Comparison of ENCODE assay signal across 8 cellular contexts in the genomic region with DNA sequence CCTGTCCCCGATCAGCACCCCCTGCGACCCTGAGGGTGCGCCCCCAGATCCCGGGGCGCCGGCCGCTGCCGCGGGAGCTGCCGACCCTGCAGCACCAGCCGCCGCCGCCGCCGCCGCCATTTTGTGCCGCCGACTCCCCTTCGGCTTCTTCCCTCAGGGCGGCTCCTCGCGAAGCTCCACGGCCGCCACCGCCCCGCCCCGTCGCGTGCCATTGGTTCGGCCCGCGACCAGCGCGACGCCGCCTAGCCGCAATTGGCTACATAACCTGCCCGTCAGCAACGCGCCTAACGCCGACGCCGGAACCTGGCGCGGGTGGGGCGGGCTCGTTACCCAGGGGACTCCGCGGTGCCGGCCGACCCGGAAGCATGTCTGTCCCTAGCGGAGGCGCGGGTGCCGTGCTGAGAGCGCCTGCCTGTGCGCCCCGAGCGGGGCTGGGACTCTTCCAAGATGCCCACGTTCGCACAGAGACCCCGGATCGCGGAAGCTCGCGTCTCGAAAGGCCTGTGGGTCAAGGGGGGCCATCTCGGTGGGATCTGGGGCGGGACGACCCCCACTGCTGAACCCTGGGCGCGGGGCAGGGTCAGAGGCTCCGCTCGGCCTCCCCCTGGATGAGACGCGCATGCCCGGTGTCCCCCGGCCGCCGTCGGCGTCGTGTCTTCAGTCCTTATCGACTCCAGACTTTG. TPM values are rescaled to one million over a fixed set of nuclear protein-coding genes. Genes with fewer than 3 reads are reported as not detected.
DNase-seq lines count a peak whose midpoint lies in the region; ATAC-seq, FAIRE-seq and TF ChIP-seq lines count a peak whose summit lies in the region.

A gene (minus strand): TSS at position 149 of the 683 bp plus-strand sequence. CDS start 29 bp downstream, at position 120.

- TF ChIP-seq CTCF in keratinocyte (optimal IDR thresholded peaks at IDR 0.05 in 1 of 3, IDR thresholded peaks at IDR 0.05 in 1 of 3, conservative IDR thresholded peaks at IDR 0.05 in 1 of 3; ENCODE audit: extremely low read depth in 1 of 3, insufficient read depth in 2 of 3, low read length in 3 of 3): peak; percentile 34 to 74 (median 39)

- peak within 1 kb of the TSS; percentile 84 for H3K27ac ChIP-seq in keratinocyte (ENCODE audit: control insufficient read depth, insufficient read depth, low read length)

- no peaks in the 10 kb centered on the region for H3K9me1 ChIP-seq in keratinocyte (ENCODE audit: control insufficient read depth, extremely low read depth, insufficient read depth, low read length)

- peak within 1 kb of the TSS; percentile 92 to 97 (median 97) for H3K4me3 ChIP-seq in keratinocyte (ENCODE audit: control insufficient read depth in 2 of 3, extremely low read depth in 1 of 3, insufficient read depth in 2 of 3, low read depth in 1 of 3, low read length in 3 of 3)

- no peaks in the 10 kb centered on the region for H3K27me3 ChIP-seq in keratinocyte (ENCODE audit: control insufficient read depth, extremely low read depth, insufficient read depth, low read length)

- ATAC-seq in GM19035 (IDR thresholded peaks at IDR 0.05; ENCODE audit: unreplicated experiment) (peak; percentile 89), HG03354 (IDR thresholded peaks at IDR 0.05; ENCODE audit: poor library complexity, severe bottlenecking, unreplicated experiment) (peak; percentile 93)
- ATAC-seq in activated CD4-positive, CD25-positive, alpha-beta regulatory T cell treated with anti-CD3 and anti-CD28 coated beads, Interleukin-2, amount 50 U/mL, for 24 hours: peak; percentile 97 to 98

- dilution Hi-C loops in keratinocyte (cut with MboI; ENCODE audit: extremely low pct_ligation_motif_present, low sequenced_read_pairs): no loop called here

- FAIRE-seq in keratinocyte (lab: Jason Lieb, UNC): no peak

- peaks cover 7% of the 10 kb centered on the region for H4K20me1 ChIP-seq in keratinocyte (ENCODE audit: control insufficient read depth, extremely low read depth, insufficient read depth, low read length)

- peak; percentile 99 for DNase-seq in AG20443 (ENCODE audit: low spot score)
- DNase-seq in NCI-H446 (lab: John Stamatoyannopoulos, UW): peak; percentile 98 to 100
- peak; percentile 95 for DNase-seq in cerebellar cortex (ENCODE audit: low spot score)
- DNase-seq in keratinocyte (ENCODE audit: low read depth, low spot score): peak; percentile 68
- DNase-seq in stimulated activated CD4-positive, alpha-beta T cell treated with anti-CD3 and anti-CD28 coated beads, Interleukin-15, amount 100 ng/mL, for 1 hour (ENCODE audit: low read depth in 1 of 2, low spot score in 1 of 2): peak; percentile 99

- H3K9me3 ChIP-seq in keratinocyte (ENCODE audit: control insufficient read depth, low read depth, low read length): no peaks in the 10 kb centered on the region

- H3K36me3 ChIP-seq in keratinocyte (ENCODE audit: control insufficient read depth in 2 of 2, extremely low read depth in 1 of 2, insufficient read depth in 2 of 2, low read length in 2 of 2): peaks cover 29 to 42% of the 10 kb centered on the region in 2 experiments

- peak within 1 kb of the TSS; percentile 90 for H3K9ac ChIP-seq in keratinocyte (ENCODE audit: control insufficient read depth, extremely low read depth, insufficient read depth, low read length)

- peak within 1 kb of the TSS; percentile 98 for H3K4me2 ChIP-seq in keratinocyte (ENCODE audit: control insufficient read depth, extremely low read depth, insufficient read depth, low read depth, low read length)

- peaks cover 62% of the 10 kb centered on the region for H3K79me2 ChIP-seq in keratinocyte (ENCODE audit: control insufficient read depth, insufficient read depth, low read length)

- peak within 1 kb of the TSS; percentile 86 for H2AFZ ChIP-seq in keratinocyte (ENCODE audit: control insufficient read depth, low read length)

- peaks cover 37% of the 10 kb centered on the region for H3K4me1 ChIP-seq in keratinocyte (ENCODE audit: control insufficient read depth, extremely low read depth, insufficient read depth, low read length)

RNA-seq across cellular contexts. Expression of the gene that starts here (rescaled TPM):
- 97.0 to 171 TPM (median 140 TPM) in 3 replicates for polyA plus RNA-seq in keratinocyte
- polyA plus RNA-seq in keratinocyte (2011; ENCODE audit: low read depth): 75.5 TPM
- polyA plus RNA-seq in keratinocyte (2011; cell fraction: cytosol; rRNA removed): 28.4 and 29.1 TPM in 2 replicates
- polyA plus RNA-seq in keratinocyte (2011; cell fraction: nucleus; rRNA removed): 897 and 930 TPM in 2 replicates
- 61.3 and 150 TPM in 2 replicates for polyA plus RNA-seq in keratinocyte (2012; ENCODE audit: low replicate concordance)
- 41.8 to 80.5 TPM (median 44.9 TPM) in 3 replicates for polyA minus RNA-seq in keratinocyte
- polyA minus RNA-seq in keratinocyte (2011; cell fraction: cytosol; rRNA and poly(A)+ RNA removed): 10.7 TPM
- 90.2 and 130 TPM in 2 replicates for polyA minus RNA-seq in keratinocyte (2011; cell fraction: nucleus; rRNA and poly(A)+ RNA removed)

Comparison
In these comparisons a context has a peak if more than half of its experiments do, and no peak if none do; other contexts are left out.
1. Peak in every context shown above with its lines: DNase-seq, ATAC-seq, H3K4me3 ChIP-seq and H3K27ac ChIP-seq.